9 cellular contexts compared by ENCODE assay signal in the genomic region with DNA sequence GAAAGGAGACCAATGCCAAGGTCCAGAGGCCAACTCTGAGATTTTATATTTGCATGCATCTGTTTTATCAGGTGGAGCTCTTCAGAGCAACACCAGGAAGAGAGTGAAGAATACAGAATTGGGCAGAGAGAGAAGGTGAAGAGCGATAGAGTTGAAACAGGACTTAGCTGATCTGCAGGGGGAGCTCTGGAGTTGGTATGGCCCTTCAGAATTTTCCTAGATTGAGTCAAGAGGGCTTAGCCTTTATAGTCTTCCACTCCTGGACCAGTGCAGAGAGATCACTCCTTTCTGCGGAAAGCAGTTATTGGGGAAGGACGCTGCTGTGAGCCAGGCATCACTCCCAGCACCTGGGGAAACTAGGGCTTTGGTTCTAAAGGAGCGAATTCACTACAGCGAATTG.
A peak's percentile ranks its signal among the peaks of the same experiment; 100 is the strongest.
DNase-seq lines count a peak whose midpoint lies in the region; ATAC-seq, FAIRE-seq and TF ChIP-seq lines count a peak whose summit lies in the region.
"Had no signal": no experiment of that assay in that cellular context is flagged by ENCODE, and none has a peak within 500 bp of the region (broad histone marks: within the 10 kb centered on the region; RNA-seq: fewer than 3 reads in every experiment).

No MANE protein-coding gene starts in this region.

- no peak overlapping the region for H3K9ac ChIP-seq in Karpas-422 (ENCODE audit: low read length)
- no peak overlapping the region for H3K9ac ChIP-seq in HepG2 (ENCODE audit: insufficient read depth, low read depth, low read length)

- BruUV-seq in HepG2 (replicated peaks; lab: Mats Ljungman, UMichigan) = no TSS peak

- ATAC-seq in HepG2 (peak; percentile 60), GM19351 (IDR thresholded peaks at IDR 0.05; ENCODE audit: unreplicated experiment) (no peak), GM18498 (IDR thresholded peaks at IDR 0.05; ENCODE audit: unreplicated experiment) (no peak)

- H3K4me3 ChIP-seq in Karpas-422 (ENCODE audit: low read length) (no peak overlapping the region), HepG2 (replicated peaks in 1 of 3; ENCODE audit: insufficient read depth in 1 of 3, low read depth in 2 of 3, low read length in 3 of 3) (no peak overlapping the region)

- TF ChIP-seq POLR2A in HepG2 (IDR thresholded peaks at IDR 0.05; ENCODE audit: insufficient read depth in 1 of 2, low read depth in 2 of 2, low read length in 2 of 2) = no peak

- H3K79me2 ChIP-seq in Karpas-422 (ENCODE audit: low read length) (no peaks in the 10 kb centered on the region), HepG2 (ENCODE audit: insufficient read depth, low read length) (no peaks in the 10 kb centered on the region)

- peak; percentile 9 for DNase-seq in EL
- peak; percentile 55 for DNase-seq in Karpas-422
- DNase-seq in amniotic epithelial cell (ENCODE audit: low read depth) = peak; percentile 8
- DNase-seq in HepG2 (ENCODE audit: low spot score) = peak; percentile 3
- DNase-seq in DMS79 (lab: John Stamatoyannopoulos, UW) = no peak
- DNase-seq in AG08395 (ENCODE audit: low spot score) = no peak

- intact Hi-C loops in HepG2 (cut with micrococcal nuclease; ENCODE audit: unreplicated experiment) = loop anchor here (5.0 kb wide), 1 partner anchor 1065 kb away; no protein-coding TSS in a partner anchor

- H4K20me1 ChIP-seq in Karpas-422 (ENCODE audit: insufficient read depth, low read depth, low read length) (no peaks in the 10 kb centered on the region), HepG2 (ENCODE audit: insufficient read depth, low read length) (no peaks in the 10 kb centered on the region)

- H3K9me3 ChIP-seq in Karpas-422 (ENCODE audit: low read length) (no peaks in the 10 kb centered on the region), HepG2 (ENCODE audit: low read length) (no peaks in the 10 kb centered on the region)

- H3K9me2 ChIP-seq in Karpas-422 (replicated peaks; ENCODE audit: insufficient read depth, low read length) = no peaks in the 10 kb centered on the region

- CTCF ChIA-PET in HepG2 (lab: Yijun Ruan, JAX; ENCODE audit: low intra/inter-chr PET ratio, low total read pairs) = no interaction called here

- H3K27me3 ChIP-seq in Karpas-422 (ENCODE audit: low read length) (no peaks in the 10 kb centered on the region), HepG2 (ENCODE audit: control insufficient read depth in 1 of 2, insufficient read depth in 2 of 2, low read length in 2 of 2) (no peaks in the 10 kb centered on the region)

- POLR2A ChIA-PET in HepG2 (lab: Yijun Ruan, JAX) = no interaction called here

- FAIRE-seq in HepG2 (lab: Jason Lieb, UNC) = no peak
- FAIRE-seq: GM18507 had no signal

- in situ Hi-C loops in HepG2 (cut with HindIII; ENCODE audit: extremely low pct_ligation_motif_present, low pct_unique_long_range_greater_than_20kb) = loop anchor here (25.0 kb wide), 2 partner anchors 1055 to 1720 kb away; no protein-coding TSS in a partner anchor

- H3K27ac ChIP-seq in Karpas-422 (ENCODE audit: low read length) (no peak overlapping the region), HepG2 (ENCODE audit: extremely low read length, insufficient read depth, low read length) (no peak overlapping the region)

- WGBS in HepG2 (ENCODE audit: low lambda C conversion rate) = 57% methylated on average over 5 of the region's 5 CpGs

- H3K36me3 ChIP-seq in Karpas-422 (ENCODE audit: insufficient read depth, low read length) = no peaks in the 10 kb centered on the region
- H3K36me3 ChIP-seq in HepG2 (replicated peaks in 1 of 2; ENCODE audit: control insufficient read depth in 1 of 2, insufficient read depth in 2 of 2, low read length in 2 of 2) = no peaks in the 10 kb centered on the region

- TF ChIP-seq RAD21 in HepG2 (CRISPR knock-in tag; IDR thresholded peaks at IDR 0.05) = no peak

- TF ChIP-seq EP300 in HepG2 (IDR thresholded peaks at IDR 0.05; ENCODE audit: low read depth in 2 of 2, low read length in 2 of 2) (no peak), HepG2 (CRISPR knock-in tag; IDR thresholded peaks at IDR 0.05; ENCODE audit: borderline replicate concordance) (no peak)

- H3K4me2 ChIP-seq in Karpas-422 (ENCODE audit: low read depth, low read length, poor library complexity, severe bottlenecking) (no peak overlapping the region), HepG2 (ENCODE audit: low read depth, low read length) (no peak overlapping the region)

- peak; percentile 31 for TF ChIP-seq CTCF in HepG2 (CRISPR knock-in tag; IDR thresholded peaks at IDR 0.05)

- H2AFZ ChIP-seq in Karpas-422 (ENCODE audit: low read length) = no peak overlapping the region
- no peak overlapping the region for H2AFZ ChIP-seq in HepG2 (ENCODE audit: low read length)

- no peaks in the 10 kb centered on the region for H3K4me1 ChIP-seq in Karpas-422 (ENCODE audit: low read length)
- H3K4me1 ChIP-seq in HepG2 (ENCODE audit: insufficient read depth, low read length) = no peaks in the 10 kb centered on the region

TF ChIP-seq in HepG2, 621 proteins besides CTCF, POLR2A, EP300 and RAD21:
- TF ChIP-seq, protein P1, sequence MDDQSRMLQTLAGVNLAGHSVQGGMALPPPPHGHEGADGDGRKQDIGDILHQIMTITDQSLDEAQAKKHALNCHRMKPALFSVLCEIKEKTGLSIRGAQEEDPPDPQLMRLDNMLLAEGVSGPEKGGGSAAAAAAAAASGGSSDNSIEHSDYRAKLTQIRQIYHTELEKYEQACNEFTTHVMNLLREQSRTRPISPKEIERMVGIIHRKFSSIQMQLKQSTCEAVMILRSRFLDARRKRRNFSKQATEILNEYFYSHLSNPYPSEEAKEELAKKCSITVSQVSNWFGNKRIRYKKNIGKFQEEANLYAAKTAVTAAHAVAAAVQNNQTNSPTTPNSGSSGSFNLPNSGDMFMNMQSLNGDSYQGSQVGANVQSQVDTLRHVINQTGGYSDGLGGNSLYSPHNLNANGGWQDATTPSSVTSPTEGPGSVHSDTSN (CRISPR knock-in tag; IDR thresholded peaks at IDR 0.05; ENCODE audit: borderline replicate concordance) = no peak
- TF ChIP-seq CHD4 (IDR thresholded peaks at IDR 0.05; ENCODE audit: borderline replicate concordance, low read length) = no peak
- no peak for TF ChIP-seq CSRNP2 (CRISPR knock-in tag; conservative IDR thresholded peaks at IDR 0.05; ENCODE audit: low read depth)
- TF ChIP-seq TEAD3 (CRISPR knock-in tag; optimal IDR thresholded peaks at IDR 0.05; ENCODE audit: borderline replicate concordance) = no peak
- no peak for TF ChIP-seq ZNF782 (CRISPR knock-in tag; IDR thresholded peaks at IDR 0.05; ENCODE audit: borderline replicate concordance)
- TF ChIP-seq ZNF790 (CRISPR knock-in tag; IDR thresholded peaks at IDR 0.05; ENCODE audit: borderline replicate concordance) = no peak
- no peak for TF ChIP-seq ZNF597 (CRISPR knock-in tag; IDR thresholded peaks at IDR 0.05)
- no peak for TF ChIP-seq ATF7 (IDR thresholded peaks at IDR 0.05)
- no peak for TF ChIP-seq ATF7 (CRISPR knock-in tag; IDR thresholded peaks at IDR 0.05)
- no peak for TF ChIP-seq ISL2 (CRISPR knock-in tag; IDR thresholded peaks at IDR 0.05)
- TF ChIP-seq NR2F1 (CRISPR knock-in tag; IDR thresholded peaks at IDR 0.05) = no peak
- no peak for TF ChIP-seq TCF7L2 (IDR thresholded peaks at IDR 0.05; ENCODE audit: low read depth, low read length)
- no peak for TF ChIP-seq PPARG (CRISPR knock-in tag; conservative IDR thresholded peaks at IDR 0.05)
- TF ChIP-seq ASH2L (IDR thresholded peaks at IDR 0.05; ENCODE audit: insufficient read length, low read depth, low read length) = no peak
- no peak for TF ChIP-seq TOPORS (CRISPR knock-in tag; IDR thresholded peaks at IDR 0.05)
- TF ChIP-seq AGO1 (IDR thresholded peaks at IDR 0.05; ENCODE audit: low read depth, low read length, poor library complexity, severe bottlenecking) = no peak
- no peak for TF ChIP-seq ZNF562 (CRISPR knock-in tag; IDR thresholded peaks at IDR 0.05; ENCODE audit: borderline replicate concordance)
- TF ChIP-seq ZBTB38 (CRISPR knock-in tag; IDR thresholded peaks at IDR 0.05) = no peak
TF ChIP-seq in HepG2: peak in this region for 0.

Comparison
In these comparisons a context has a peak if more than half of its experiments do, and no peak if none do; other contexts are left out.
1. DNase-seq: peak in EL (single experiment), Karpas-422 (single experiment), amniotic epithelial cell (single experiment) and HepG2 (single experiment); none in DMS79 (single experiment) and AG08395 (single experiment).